ENCODE assay signal across 1 cellular context in the genomic region with DNA sequence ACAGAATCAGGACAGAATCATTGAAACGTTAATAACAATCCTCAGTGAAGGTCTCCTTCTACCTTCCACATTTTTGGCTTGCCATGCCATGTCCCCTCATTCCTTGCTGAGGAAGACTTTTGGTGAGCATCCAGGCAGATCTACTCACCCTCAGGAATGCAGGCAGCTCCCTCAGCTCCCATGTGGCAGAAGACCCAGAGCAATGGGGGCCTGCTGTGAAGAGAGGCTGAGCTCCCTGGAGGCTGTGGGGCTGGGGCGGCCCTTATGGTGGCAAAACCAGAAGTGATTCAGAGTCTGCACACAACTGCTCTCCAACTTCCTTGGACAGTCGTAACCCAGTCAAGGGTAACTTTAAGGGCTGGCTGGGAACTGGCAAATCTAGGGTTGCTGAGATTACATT.
A peak's percentile ranks its signal among the peaks of the same experiment; 100 is the strongest.
TF ChIP-seq lines count a peak whose summit lies in the region.

No MANE protein-coding gene starts in this region.

TF ChIP-seq in GM23338, 12 proteins besides CTCF, POLR2A, EP300 and RAD21:
- no peak for TF ChIP-seq ZNF331 (CRISPR knock-in tag; IDR thresholded peaks at IDR 0.05; ENCODE audit: low read depth)
- TF ChIP-seq, protein P1, sequence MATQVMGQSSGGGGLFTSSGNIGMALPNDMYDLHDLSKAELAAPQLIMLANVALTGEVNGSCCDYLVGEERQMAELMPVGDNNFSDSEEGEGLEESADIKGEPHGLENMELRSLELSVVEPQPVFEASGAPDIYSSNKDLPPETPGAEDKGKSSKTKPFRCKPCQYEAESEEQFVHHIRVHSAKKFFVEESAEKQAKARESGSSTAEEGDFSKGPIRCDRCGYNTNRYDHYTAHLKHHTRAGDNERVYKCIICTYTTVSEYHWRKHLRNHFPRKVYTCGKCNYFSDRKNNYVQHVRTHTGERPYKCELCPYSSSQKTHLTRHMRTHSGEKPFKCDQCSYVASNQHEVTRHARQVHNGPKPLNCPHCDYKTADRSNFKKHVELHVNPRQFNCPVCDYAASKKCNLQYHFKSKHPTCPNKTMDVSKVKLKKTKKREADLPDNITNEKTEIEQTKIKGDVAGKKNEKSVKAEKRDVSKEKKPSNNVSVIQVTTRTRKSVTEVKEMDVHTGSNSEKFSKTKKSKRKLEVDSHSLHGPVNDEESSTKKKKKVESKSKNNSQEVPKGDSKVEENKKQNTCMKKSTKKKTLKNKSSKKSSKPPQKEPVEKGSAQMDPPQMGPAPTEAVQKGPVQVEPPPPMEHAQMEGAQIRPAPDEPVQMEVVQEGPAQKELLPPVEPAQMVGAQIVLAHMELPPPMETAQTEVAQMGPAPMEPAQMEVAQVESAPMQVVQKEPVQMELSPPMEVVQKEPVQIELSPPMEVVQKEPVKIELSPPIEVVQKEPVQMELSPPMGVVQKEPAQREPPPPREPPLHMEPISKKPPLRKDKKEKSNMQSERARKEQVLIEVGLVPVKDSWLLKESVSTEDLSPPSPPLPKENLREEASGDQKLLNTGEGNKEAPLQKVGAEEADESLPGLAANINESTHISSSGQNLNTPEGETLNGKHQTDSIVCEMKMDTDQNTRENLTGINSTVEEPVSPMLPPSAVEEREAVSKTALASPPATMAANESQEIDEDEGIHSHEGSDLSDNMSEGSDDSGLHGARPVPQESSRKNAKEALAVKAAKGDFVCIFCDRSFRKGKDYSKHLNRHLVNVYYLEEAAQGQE (IDR thresholded peaks at IDR 0.05; ENCODE audit: unreplicated experiment): no peak
- TF ChIP-seq NANOG (IDR thresholded peaks at IDR 0.05; ENCODE audit: borderline replicate concordance): no peak
- TF ChIP-seq, protein P2, sequence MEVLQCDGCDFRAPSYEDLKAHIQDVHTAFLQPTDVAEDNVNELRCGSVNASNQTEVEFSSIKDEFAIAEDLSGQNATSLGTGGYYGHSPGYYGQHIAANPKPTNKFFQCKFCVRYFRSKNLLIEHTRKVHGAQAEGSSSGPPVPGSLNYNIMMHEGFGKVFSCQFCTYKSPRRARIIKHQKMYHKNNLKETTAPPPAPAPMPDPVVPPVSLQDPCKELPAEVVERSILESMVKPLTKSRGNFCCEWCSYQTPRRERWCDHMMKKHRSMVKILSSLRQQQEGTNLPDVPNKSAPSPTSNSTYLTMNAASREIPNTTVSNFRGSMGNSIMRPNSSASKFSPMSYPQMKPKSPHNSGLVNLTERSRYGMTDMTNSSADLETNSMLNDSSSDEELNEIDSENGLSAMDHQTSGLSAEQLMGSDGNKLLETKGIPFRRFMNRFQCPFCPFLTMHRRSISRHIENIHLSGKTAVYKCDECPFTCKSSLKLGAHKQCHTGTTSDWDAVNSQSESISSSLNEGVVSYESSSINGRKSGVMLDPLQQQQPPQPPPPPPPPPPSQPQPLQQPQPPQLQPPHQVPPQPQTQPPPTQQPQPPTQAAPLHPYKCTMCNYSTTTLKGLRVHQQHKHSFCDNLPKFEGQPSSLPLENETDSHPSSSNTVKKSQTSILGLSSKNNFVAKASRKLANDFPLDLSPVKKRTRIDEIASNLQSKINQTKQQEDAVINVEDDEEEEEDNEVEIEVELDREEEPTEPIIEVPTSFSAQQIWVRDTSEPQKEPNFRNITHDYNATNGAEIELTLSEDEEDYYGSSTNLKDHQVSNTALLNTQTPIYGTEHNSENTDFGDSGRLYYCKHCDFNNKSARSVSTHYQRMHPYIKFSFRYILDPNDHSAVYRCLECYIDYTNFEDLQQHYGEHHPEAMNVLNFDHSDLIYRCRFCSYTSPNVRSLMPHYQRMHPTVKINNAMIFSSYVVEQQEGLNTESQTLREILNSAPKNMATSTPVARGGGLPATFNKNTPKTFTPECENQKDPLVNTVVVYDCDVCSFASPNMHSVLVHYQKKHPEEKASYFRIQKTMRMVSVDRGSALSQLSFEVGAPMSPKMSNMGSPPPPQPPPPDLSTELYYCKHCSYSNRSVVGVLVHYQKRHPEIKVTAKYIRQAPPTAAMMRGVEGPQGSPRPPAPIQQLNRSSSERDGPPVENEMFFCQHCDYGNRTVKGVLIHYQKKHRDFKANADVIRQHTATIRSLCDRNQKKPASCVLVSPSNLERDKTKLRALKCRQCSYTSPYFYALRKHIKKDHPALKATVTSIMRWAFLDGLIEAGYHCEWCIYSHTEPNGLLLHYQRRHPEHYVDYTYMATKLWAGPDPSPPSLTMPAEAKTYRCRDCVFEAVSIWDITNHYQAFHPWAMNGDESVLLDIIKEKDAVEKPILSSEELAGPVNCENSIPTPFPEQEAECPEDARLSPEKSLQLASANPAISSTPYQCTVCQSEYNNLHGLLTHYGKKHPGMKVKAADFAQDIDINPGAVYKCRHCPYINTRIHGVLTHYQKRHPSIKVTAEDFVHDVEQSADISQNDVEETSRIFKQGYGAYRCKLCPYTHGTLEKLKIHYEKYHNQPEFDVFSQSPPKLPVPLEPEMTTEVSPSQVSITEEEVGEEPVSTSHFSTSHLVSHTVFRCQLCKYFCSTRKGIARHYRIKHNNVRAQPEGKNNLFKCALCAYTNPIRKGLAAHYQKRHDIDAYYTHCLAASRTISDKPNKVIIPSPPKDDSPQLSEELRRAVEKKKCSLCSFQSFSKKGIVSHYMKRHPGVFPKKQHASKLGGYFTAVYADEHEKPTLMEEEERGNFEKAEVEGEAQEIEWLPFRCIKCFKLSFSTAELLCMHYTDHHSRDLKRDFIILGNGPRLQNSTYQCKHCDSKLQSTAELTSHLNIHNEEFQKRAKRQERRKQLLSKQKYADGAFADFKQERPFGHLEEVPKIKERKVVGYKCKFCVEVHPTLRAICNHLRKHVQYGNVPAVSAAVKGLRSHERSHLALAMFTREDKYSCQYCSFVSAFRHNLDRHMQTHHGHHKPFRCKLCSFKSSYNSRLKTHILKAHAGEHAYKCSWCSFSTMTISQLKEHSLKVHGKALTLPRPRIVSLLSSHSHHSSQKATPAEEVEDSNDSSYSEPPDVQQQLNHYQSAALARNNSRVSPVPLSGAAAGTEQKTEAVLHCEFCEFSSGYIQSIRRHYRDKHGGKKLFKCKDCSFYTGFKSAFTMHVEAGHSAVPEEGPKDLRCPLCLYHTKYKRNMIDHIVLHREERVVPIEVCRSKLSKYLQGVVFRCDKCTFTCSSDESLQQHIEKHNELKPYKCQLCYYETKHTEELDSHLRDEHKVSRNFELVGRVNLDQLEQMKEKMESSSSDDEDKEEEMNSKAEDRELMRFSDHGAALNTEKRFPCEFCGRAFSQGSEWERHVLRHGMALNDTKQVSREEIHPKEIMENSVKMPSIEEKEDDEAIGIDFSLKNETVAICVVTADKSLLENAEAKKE (CRISPR knock-in tag; IDR thresholded peaks at IDR 0.05): peak; percentile 81; the same call in 1 of the 2 replicates
- TF ChIP-seq ZNF114 (CRISPR knock-in tag; IDR thresholded peaks at IDR 0.05): no peak; the same call in 1 of the 2 replicates
- TF ChIP-seq, protein P3, sequence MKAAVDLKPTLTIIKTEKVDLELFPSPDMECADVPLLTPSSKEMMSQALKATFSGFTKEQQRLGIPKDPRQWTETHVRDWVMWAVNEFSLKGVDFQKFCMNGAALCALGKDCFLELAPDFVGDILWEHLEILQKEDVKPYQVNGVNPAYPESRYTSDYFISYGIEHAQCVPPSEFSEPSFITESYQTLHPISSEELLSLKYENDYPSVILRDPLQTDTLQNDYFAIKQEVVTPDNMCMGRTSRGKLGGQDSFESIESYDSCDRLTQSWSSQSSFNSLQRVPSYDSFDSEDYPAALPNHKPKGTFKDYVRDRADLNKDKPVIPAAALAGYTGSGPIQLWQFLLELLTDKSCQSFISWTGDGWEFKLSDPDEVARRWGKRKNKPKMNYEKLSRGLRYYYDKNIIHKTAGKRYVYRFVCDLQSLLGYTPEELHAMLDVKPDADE (IDR thresholded peaks at IDR 0.05): no peak
